20 cellular contexts compared by ENCODE assay signal in genomic region chr3:187921391-187921790, GRCh38.
DNase-seq lines count a peak whose midpoint lies in the region; ATAC-seq and TF ChIP-seq lines count a peak whose summit lies in the region.
"Had no signal": no experiment of that assay in that cellular context is flagged by ENCODE, and none has a peak within 500 bp of the region (broad histone marks: within the 10 kb centered on the region; RNA-seq: fewer than 3 reads in every experiment).

No MANE protein-coding gene starts in this region.

- H3K9me3 ChIP-seq in right cardiac atrium (ENCODE audit: control insufficient read depth, low read length), result no peaks in the 10 kb centered on the region
- H3K9me3 ChIP-seq in stomach smooth muscle (ENCODE audit: control insufficient read depth in 2 of 2, low read length in 2 of 2), result no peaks in the 10 kb centered on the region
- peaks cover 0 to 7% (median 0%) of the 10 kb centered on the region in 3 donors for H3K9me3 ChIP-seq in esophagus squamous epithelium

- H3K4me1 ChIP-seq in right cardiac atrium (ENCODE audit: control insufficient read depth, insufficient read depth, low read length), result peaks cover 1% of the 10 kb centered on the region
- peaks cover 5% of the 10 kb centered on the region for H3K4me1 ChIP-seq in stomach smooth muscle (ENCODE audit: control insufficient read depth, insufficient read depth, low read length)
- H3K4me1 ChIP-seq in esophagus squamous epithelium, result peaks cover 4 to 42% (median 24%) of the 10 kb centered on the region in 3 donors
- H3K4me1 ChIP-seq: neural progenitor cell had no signal

- no peak overlapping the region for H3K4me3 Mint-ChIP-seq in central memory CD8-positive, alpha-beta T cell
- H3K4me3 Mint-ChIP-seq: activated B cell treated with CpG ODN at 0.5 μM for 24 hours, neural progenitor cell had no signal

- no peaks in the 10 kb centered on the region for H3K27me3 Mint-ChIP-seq in central memory CD8-positive, alpha-beta T cell
- H3K27me3 Mint-ChIP-seq: T-cell had no signal

- no peak for TF ChIP-seq CTCF in esophagus squamous epithelium (IDR thresholded peaks at IDR 0.05)

- H3K27ac ChIP-seq in right cardiac atrium (ENCODE audit: low read length), result no peak overlapping the region
- H3K27ac ChIP-seq in stomach smooth muscle (ENCODE audit: low read length), result peak overlapping the region; percentile 38
- H3K27ac ChIP-seq in esophagus squamous epithelium, result peak overlapping the region in 2 of 4 donors; percentile 13 to 29
- no peak overlapping the region for H3K27ac ChIP-seq in substantia nigra (ENCODE audit: low read depth, low read length, poor library complexity, severe bottlenecking)
- H3K27ac ChIP-seq: neural progenitor cell, upper lobe of left lung had no signal

- no peak overlapping the region for H3K9ac ChIP-seq in stomach smooth muscle (ENCODE audit: low read length in 2 of 2)
- H3K9ac ChIP-seq: neural progenitor cell had no signal

- peaks cover 8% of the 10 kb centered on the region for H3K36me3 Mint-ChIP-seq in central memory CD8-positive, alpha-beta T cell (ENCODE audit: insufficient read depth)
- H3K36me3 Mint-ChIP-seq: neural progenitor cell had no signal

- H3K4me1 Mint-ChIP-seq in central memory CD8-positive, alpha-beta T cell, result peaks cover 29% of the 10 kb centered on the region

- peak; percentile 18 for ATAC-seq in Right ventricle myocardium superior (ENCODE audit: poor library complexity)
- no peak for ATAC-seq in right cardiac atrium
- no peak for ATAC-seq in central memory CD8-positive, alpha-beta T cell (replicated peaks; ENCODE audit: extremely low read depth, poor library complexity, severe bottlenecking)
- ATAC-seq in HG03565 (IDR thresholded peaks at IDR 0.05; ENCODE audit: unreplicated experiment), result no peak
- ATAC-seq: T-cell had no signal

- H3K27me3 ChIP-seq in right cardiac atrium (ENCODE audit: control insufficient read depth, insufficient read depth) (no peaks in the 10 kb centered on the region), stomach smooth muscle (ENCODE audit: control insufficient read depth in 1 of 2, insufficient read depth in 2 of 2, low read length in 2 of 2) (no peaks in the 10 kb centered on the region), esophagus squamous epithelium (no peaks in the 10 kb centered on the region)
- H3K27me3 ChIP-seq: neural progenitor cell, upper lobe of left lung had no signal

- no peak for TF ChIP-seq POLR2A in esophagus squamous epithelium (IDR thresholded peaks at IDR 0.05)

- no peaks in the 10 kb centered on the region for H3K9me3 Mint-ChIP-seq in central memory CD8-positive, alpha-beta T cell

- intact Hi-C loops in Right ventricle myocardium superior (cut with DNase I), result no loop called here
- intact Hi-C loops in right cardiac atrium (cut with DNase I), result loop anchor here in 1 of 4 donors (10.0 kb wide), 1 partner anchor 167 kb away; no protein-coding TSS in a partner anchor
- intact Hi-C loops in esophagus squamous epithelium (cut with DNase I), result no loop called here

- H3K4me3 ChIP-seq in right cardiac atrium (ENCODE audit: low read length) (no peak overlapping the region), stomach smooth muscle (ENCODE audit: low read length in 2 of 2) (no peak overlapping the region), esophagus squamous epithelium (no peak overlapping the region)
- H3K4me3 ChIP-seq: neural progenitor cell, upper lobe of left lung had no signal

- H3K36me3 ChIP-seq in stomach smooth muscle (ENCODE audit: control insufficient read depth in 2 of 2, insufficient read depth in 2 of 2, low read length in 2 of 2) (no peaks in the 10 kb centered on the region), esophagus squamous epithelium (no peaks in the 10 kb centered on the region)
- H3K36me3 ChIP-seq: upper lobe of left lung had no signal

- WGBS in right cardiac atrium, result 53% methylated on average over 3 of the region's 3 CpGs
- WGBS in esophagus squamous epithelium, 2 donors, result 39% methylated on average over 3 of the region's 3 CpGs

- DNase-seq in Right ventricle myocardium superior (no peak), right cardiac atrium (no peak), Kasumi-1 (lab: John Stamatoyannopoulos, UW) (peak; percentile 12 to 20), esophagus squamous epithelium (lab: John Stamatoyannopoulos, UW) (no peak), substantia nigra (lab: John Stamatoyannopoulos, UW) (no peak)
- no peak for DNase-seq in central memory CD8-positive, alpha-beta T cell (ENCODE audit: low spot score in 2 of 2)
- DNase-seq: activated B cell treated with CpG ODN at 0.5 μM for 24 hours; activated effector memory CD4-positive, alpha-beta T cell treated with Interleukin-2 at 50 U/mL for 16 hours; aorta; GOT3; hippocampal formation; kidney glomerular epithelial cell; NCI-H2029 treated with DMSO at 0.1 percent for 48 hours; NCI-H510A treated with DMSO at 0.1 percent for 48 hours; stimulated activated CD4-positive, alpha-beta T cell treated with anti-CD3 and anti-CD28 coated beads, Interleukin-12 subunit alpha, Interleukin-12 subunit beta, amount 100 ng/mL, for 4 hours; T-cell; upper lobe of left lung had no signal

- peak overlapping the region; percentile 70 for H3K27ac Mint-ChIP-seq in central memory CD8-positive, alpha-beta T cell (ENCODE audit: low read depth)
- H3K27ac Mint-ChIP-seq: neural progenitor cell, T-cell had no signal

Comparison
In these comparisons a context has a peak if more than half of its experiments do, and no peak if none do; other contexts are left out.
1. DNase-seq: peak in Kasumi-1 (2 of 2); none in Right ventricle myocardium superior (single experiment), right cardiac atrium (0 of 3), central memory CD8-positive, alpha-beta T cell (0 of 2), esophagus squamous epithelium (single experiment) and substantia nigra (0 of 49).